Comparison of ENCODE assay signal across 8 cellular contexts in genomic region chr16:58684001-58684353, GRCh38. TPM values are rescaled to one million over a fixed set of nuclear protein-coding genes. Genes with fewer than 3 reads are reported as not detected.
A peak's percentile ranks its signal among the peaks of the same experiment; 100 is the strongest.
DNase-seq lines count a peak whose midpoint lies in the region; ATAC-seq, FAIRE-seq and TF ChIP-seq lines count a peak whose summit lies in the region.

No MANE protein-coding gene starts in this region.

- ATAC-seq in naive thymus-derived CD8-positive, alpha-beta T cell, result peak in 1 of 2 donors; percentile 11
- ATAC-seq in HG02623 (IDR thresholded peaks at IDR 0.05; ENCODE audit: unreplicated experiment), result no peak

- no peak for FAIRE-seq in RCC 7860 (lab: Jason Lieb, UNC)

- H3K4me3 ChIP-seq in epithelial cell of esophagus (ENCODE audit: low read length), result peak overlapping the region; percentile 98

- DNase-seq in T-helper 1 cell (no peak), RCC 7860 (ENCODE audit: low spot score) (peak; percentile 21), epithelial cell of esophagus (ENCODE audit: low read depth) (peak; percentile 22), GM20000 (ENCODE audit: low spot score) (no peak), NCI-H774 (lab: John Stamatoyannopoulos, UW) (no peak)
- peak in 1 of 10 donors; percentile 5 for DNase-seq in naive thymus-derived CD8-positive, alpha-beta T cell

- no peaks in the 10 kb centered on the region for H3K9me3 Mint-ChIP-seq in T-helper 1 cell treated with Interleukin-12 subunit alpha and Interleukin-12 subunit beta and Interleukin-4 antibody, amounts not matched to agents 30 μg/mL and 1 μg/mL, for 36 hours
- no peaks in the 10 kb centered on the region for H3K9me3 Mint-ChIP-seq in naive thymus-derived CD8-positive, alpha-beta T cell

- H3K27ac Mint-ChIP-seq in T-helper 1 cell treated with Interleukin-12 subunit alpha and Interleukin-12 subunit beta and Interleukin-4 antibody, amounts not matched to agents 30 μg/mL and 1 μg/mL, for 36 hours, result peak overlapping the region; percentile 53
- peak overlapping the region in 9 of 10 donors; percentile 31 to 93 (median 84) for H3K27ac Mint-ChIP-seq in naive thymus-derived CD8-positive, alpha-beta T cell

- TF ChIP-seq CTCF in epithelial cell of esophagus (IDR thresholded peaks at IDR 0.05; ENCODE audit: insufficient read depth, low read depth, low read length, missing control alignments) (no peak), GM20000 (IDR thresholded peaks at IDR 0.05; ENCODE audit: extremely low read depth, missing control alignments) (no peak)

- H3K4me1 Mint-ChIP-seq in T-helper 1 cell treated with Interleukin-12 subunit alpha and Interleukin-12 subunit beta and Interleukin-4 antibody, amounts not matched to agents 30 μg/mL and 1 μg/mL, for 36 hours (ENCODE audit: low read depth), result peaks cover 13% of the 10 kb centered on the region
- peaks cover 11 to 29% (median 23%) of the 10 kb centered on the region in 4 donors for H3K4me1 Mint-ChIP-seq in naive thymus-derived CD8-positive, alpha-beta T cell

- POLR2A ChIA-PET in naive thymus-derived CD8-positive, alpha-beta T cell (lab: Charles Lee), result interaction anchor here (1.3 to 1.4 kb wide), 2 partner anchors 53 to 55 kb away, joined by 3 to 8 read pairs; partner anchors contain the start of gene CNOT1

- H3K36me3 Mint-ChIP-seq in T-helper 1 cell treated with Interleukin-12 subunit alpha and Interleukin-12 subunit beta and Interleukin-4 antibody, amounts not matched to agents 30 μg/mL and 1 μg/mL, for 36 hours (ENCODE audit: low read depth), result peaks cover 2% of the 10 kb centered on the region
- peaks cover 0 to 7% (median 0%) of the 10 kb centered on the region in 3 donors for H3K36me3 Mint-ChIP-seq in naive thymus-derived CD8-positive, alpha-beta T cell

- no peaks in the 10 kb centered on the region for H3K27me3 Mint-ChIP-seq in T-helper 1 cell treated with Interleukin-12 subunit alpha and Interleukin-12 subunit beta and Interleukin-4 antibody, amounts not matched to agents 30 μg/mL and 1 μg/mL, for 36 hours (ENCODE audit: low read depth)
- H3K27me3 Mint-ChIP-seq in naive thymus-derived CD8-positive, alpha-beta T cell, result no peaks in the 10 kb centered on the region

- H3K4me3 Mint-ChIP-seq in T-helper 1 cell treated with Interleukin-12 subunit alpha and Interleukin-12 subunit beta and Interleukin-4 antibody, amounts not matched to agents 30 μg/mL and 1 μg/mL, for 36 hours, result peak overlapping the region; percentile 85
- H3K4me3 Mint-ChIP-seq in naive thymus-derived CD8-positive, alpha-beta T cell, result peak overlapping the region; percentile 79 to 96 (median 93)

RNA-seq across cellular contexts. Expression of gene SLC38A7, which starts 0.6 kb away (rescaled TPM):
- 10 to 100 TPM; 13.8 to 16.2 TPM for total RNA-seq in naive thymus-derived CD8-positive, alpha-beta T cell
- 1 to 10 TPM; 3.7 to 8.7 (median 4.2) TPM for polyA plus RNA-seq in naive thymus-derived CD8-positive, alpha-beta T cell

RNA-seq across cellular contexts. Expression of gene GOT2, which starts 50.1 kb away (rescaled TPM):
- total RNA-seq in naive thymus-derived CD8-positive, alpha-beta T cell, result 10 to 100 TPM; 38.6 to 40.5 TPM
- 10 to 100 TPM; 68.0 to 76.8 (median 76.6) TPM for polyA plus RNA-seq in naive thymus-derived CD8-positive, alpha-beta T cell

RNA-seq across cellular contexts. Expression of gene CNOT1, which starts 54.4 kb away (rescaled TPM):
- 100 to 1,000 TPM; 245 to 259 TPM for total RNA-seq in naive thymus-derived CD8-positive, alpha-beta T cell
- polyA plus RNA-seq in naive thymus-derived CD8-positive, alpha-beta T cell, result 10 to 100 TPM; 65.1 to 95.9 (median 87.7) TPM

Comparison
In these comparisons a context has a peak if more than half of its experiments do, and no peak if none do; other contexts are left out.
1. DNase-seq: peak in RCC 7860 (single experiment) and epithelial cell of esophagus (single experiment); none in T-helper 1 cell (0 of 5), GM20000 (single experiment) and NCI-H774 (single experiment).